In genomic region chr13:80341771-80342271, GRCh38 we compare ENCODE assay signal across 8 cellular contexts. TPM values are rescaled to one million over a fixed set of nuclear protein-coding genes. Genes with fewer than 3 reads are reported as not detected.
DNase-seq lines count a peak whose midpoint lies in the region; ATAC-seq and TF ChIP-seq lines count a peak whose summit lies in the region.

No MANE protein-coding gene starts in this region.

- H3K36me3 Mint-ChIP-seq in WTC11 = peaks cover 18% of the 10 kb centered on the region

- DNase-seq in COR-L47 (lab: John Stamatoyannopoulos, UW) (peak; percentile 8), WTC11 (ENCODE audit: low spot score) (peak; percentile 66), head of caudate nucleus (peak in 39 of 42 donors; percentile 15 to 76 (median 47)), osteoblast (ENCODE audit: insufficient read length, low spot score, missing footprints) (peak; percentile 85), MV-4-11 (lab: John Stamatoyannopoulos, UW) (no peak), GDM1 (lab: John Stamatoyannopoulos, UW) (no peak)

- no peak overlapping the region for H3K4me3 ChIP-seq in KMS-11 (IDR thresholded peaks at IDR 0.05; ENCODE audit: insufficient read depth, low read depth, low read length)
- peak overlapping the region; percentile 93 for H3K4me3 ChIP-seq in osteoblast (ENCODE audit: insufficient read depth, low read length)

- H3K4me1 Mint-ChIP-seq in WTC11 = peaks cover 50% of the 10 kb centered on the region

- H3K4me2 ChIP-seq in KMS-11 = no peak overlapping the region; the same call in 1 of the 2 replicates
- H3K4me2 ChIP-seq in osteoblast (ENCODE audit: insufficient read depth, low read length) = peak overlapping the region; percentile 96

- POLR2A ChIA-PET in WTC11 (lab: Charles Lee) = interaction anchor here (0.7 to 3.4 kb wide), 11 partner anchors 12 to 706 kb away, joined by 3 to 30 read pairs (median 5); no protein-coding TSS in a partner anchor

- intact Hi-C loops in head of caudate nucleus (cut with DNase I) = loop anchor here (5.0 to 10.0 kb wide), 3 partner anchors 210 to 405 kb away; no protein-coding TSS in a partner anchor

- peaks cover 4% of the 10 kb centered on the region for H3K4me1 ChIP-seq in KMS-11 (ENCODE audit: low read depth, poor library complexity, severe bottlenecking)
- H3K4me1 ChIP-seq in osteoblast (ENCODE audit: insufficient read depth, low read length) = peaks cover 13% of the 10 kb centered on the region

- no peaks in the 10 kb centered on the region for H3K9me3 ChIP-seq in osteoblast (ENCODE audit: low read depth, low read length)

- no peak overlapping the region; the same call in 1 of the 2 replicates for H3K9ac ChIP-seq in KMS-11

- no peaks in the 10 kb centered on the region for H3K36me3 ChIP-seq in KMS-11 (ENCODE audit: insufficient read depth)
- H3K36me3 ChIP-seq in osteoblast (ENCODE audit: insufficient read depth, low read length) = peaks cover 8% of the 10 kb centered on the region

- no peaks in the 10 kb centered on the region for H3K9me3 Mint-ChIP-seq in WTC11

- peaks cover 7% of the 10 kb centered on the region for H3K27me3 Mint-ChIP-seq in WTC11 (ENCODE audit: low read depth)

- H4K20me1 ChIP-seq in KMS-11 (ENCODE audit: insufficient read depth) = no peaks in the 10 kb centered on the region
- H4K20me1 ChIP-seq in osteoblast (ENCODE audit: insufficient read depth, low read length) = peaks cover 27% of the 10 kb centered on the region

- ATAC-seq in WTC11 (peak; percentile 9), HG03565 (IDR thresholded peaks at IDR 0.05; ENCODE audit: unreplicated experiment) (no peak)

- H3K4me3 Mint-ChIP-seq in WTC11 = peak overlapping the region; percentile 75

- H3K27me3 ChIP-seq in KMS-11 (ENCODE audit: insufficient read depth, low read depth) (no peaks in the 10 kb centered on the region), osteoblast (ENCODE audit: insufficient read depth, low read length) (no peaks in the 10 kb centered on the region)

- H3K27ac ChIP-seq in KMS-11 = no peak overlapping the region
- peak overlapping the region; percentile 96 for H3K27ac ChIP-seq in osteoblast (ENCODE audit: low read depth, low read length)

- peak overlapping the region; percentile 88 for H3K27ac Mint-ChIP-seq in WTC11

- no peak for TF ChIP-seq CTCF in KMS-11 (conservative IDR thresholded peaks at IDR 0.05; ENCODE audit: low read depth, low read length)
- no peak for TF ChIP-seq CTCF in WTC11 (IDR thresholded peaks at IDR 0.05)
- no peak for TF ChIP-seq CTCF in osteoblast (IDR thresholded peaks at IDR 0.05; ENCODE audit: extremely low read depth, low read depth, low read length)

- H2AFZ ChIP-seq in KMS-11 (ENCODE audit: low read depth) (peak overlapping the region; percentile 76; the same call in 1 of the 2 replicates), osteoblast (ENCODE audit: low read length) (peak overlapping the region; percentile 91)

- CTCF ChIA-PET in WTC11 (lab: Charles Lee) = interaction anchor here (0.5 to 2.1 kb wide), 19 partner anchors 14 to 683 kb away, joined by 3 to 24 read pairs (median 4); no protein-coding TSS in a partner anchor

- H3K79me2 ChIP-seq in KMS-11 (ENCODE audit: insufficient read depth, low read depth) = no peaks in the 10 kb centered on the region
- peaks cover 39% of the 10 kb centered on the region for H3K79me2 ChIP-seq in osteoblast (ENCODE audit: insufficient read depth, low read length)

TF ChIP-seq in WTC11, 78 proteins besides CTCF, POLR2A, EP300 and RAD21:
- TF ChIP-seq EMX1 (CRISPR knock-in tag; IDR thresholded peaks at IDR 0.05) (0 out of 2 replicates have a peak, but pooled peaks have one; percentile 6), TP53 (CRISPR knock-in tag; IDR thresholded peaks at IDR 0.05) (no peak), SMAD4 (CRISPR knock-in tag; IDR thresholded peaks at IDR 0.05) (no peak)

RNA-seq across cellular contexts. Expression of gene SPRY2, which starts 0.9 kb away (rescaled TPM):
- total RNA-seq in WTC11 (2021) = 44.3 to 63.2 TPM (median 47.4 TPM) in 3 replicates
- 5.0 and 6.5 TPM in 2 replicates for total RNA-seq in osteoblast

Comparison
In these comparisons a context has a peak if more than half of its experiments do, and no peak if none do; other contexts are left out.
1. DNase-seq: peak in COR-L47 (single experiment), WTC11 (single experiment), head of caudate nucleus (39 of 42) and osteoblast (single experiment); none in MV-4-11 (single experiment) and GDM1 (single experiment).